ENCODE assay signal across 34 cellular contexts in genomic region chr1:113219828-113220227, GRCh38.
"Had no signal": no experiment of that assay in that cellular context is flagged by ENCODE, and none has a peak within 500 bp of the region (broad histone marks: within the 10 kb centered on the region; RNA-seq: fewer than 3 reads in every experiment).

No MANE protein-coding gene starts in this region.

- DNase-seq: activated B cell treated with CpG ODN at 0.5 μM for 24 hours; activated CD4-positive, alpha-beta T cell treated with anti-CD3 and anti-CD28 coated beads for 48 hours; activated CD4-positive, CD25-positive, alpha-beta regulatory T cell treated with anti-CD3 and anti-CD28 coated beads, Interleukin-2, amount 50 U/mL, for 72 hours; activated effector memory CD4-positive, alpha-beta T cell treated with anti-CD3 and anti-CD28 coated beads, Interleukin-2, amount 50 U/mL, for 16 hours; activated naive CD4-positive, alpha-beta T cell; activated naive CD4-positive, alpha-beta T cell treated with anti-CD3 and anti-CD28 coated beads, Interleukin-2, amount 50 U/mL, for 16 hours; activated naive CD8-positive, alpha-beta T cell treated with anti-CD3 and anti-CD28 coated beads for 36 hours; activated T-cell treated with anti-CD3 and anti-CD28 coated beads, Interleukin-2, amount 50 U/mL, for 1 hour; activated T-cell treated with anti-CD3 and anti-CD28 coated beads, Interleukin-2, amount 50 U/mL, for 72 hours; amniotic stem cell; aorta; caudate nucleus; cerebellar nuclear complex; Kasumi-1; KG1; NCI-H1048; NCI-H1105 treated with DMSO at 0.1 percent for 48 hours; NCI-H1436; NCI-H1694; NCI-H1930; NCI-H2081 treated with DMSO at 0.1 percent for 48 hours; NCI-H226; NCI-H446 treated with DMSO at 0.1 percent for 48 hours; NK-92 treated with Interleukin-12 subunit alpha and Interleukin-12 subunit beta, amount 100 ng/mL, for 24 hours; T1000 had no signal

- H3K27ac ChIP-seq: RWPE1, SK-N-MC had no signal

- H3K27ac Mint-ChIP-seq: activated B cell treated with CpG ODN at 0.5 μM for 24 hours; activated CD8-positive, alpha-beta T cell treated with anti-CD3 and anti-CD28 coated beads for 36 hours; activated naive CD8-positive, alpha-beta T cell treated with anti-CD3 and anti-CD28 coated beads for 36 hours; activated T-cell treated with anti-CD3 and anti-CD28 coated beads, Interleukin-2, amount 50 U/mL, for 72 hours; activated T-helper 17 cell treated with anti-CD3 and anti-CD28 coated beads, Interleukin-2, amount 50 U/mL, for 72 hours had no signal

- H3K9me3 ChIP-seq: MG63 had no signal

- H3K4me3 Mint-ChIP-seq: activated B cell treated with CpG ODN at 0.5 μM for 24 hours; activated CD8-positive, alpha-beta T cell treated with anti-CD3 and anti-CD28 coated beads for 36 hours; activated naive CD8-positive, alpha-beta T cell treated with anti-CD3 and anti-CD28 coated beads for 36 hours; activated T-cell treated with anti-CD3 and anti-CD28 coated beads, Interleukin-2, amount 50 U/mL, for 72 hours; activated T-helper 17 cell treated with anti-CD3 and anti-CD28 coated beads, Interleukin-2, amount 50 U/mL, for 72 hours had no signal

- ATAC-seq: activated CD8-positive, alpha-beta T cell treated with anti-CD3 and anti-CD28 coated beads for 36 hours; activated T-cell treated with anti-CD3 and anti-CD28 coated beads, Interleukin-2, amount 50 U/mL, for 72 hours; activated T-helper 17 cell treated with anti-CD3 and anti-CD28 coated beads, Interleukin-2, amount 50 U/mL, for 72 hours; PC-3; Right ventricle myocardium inferior had no signal

- FAIRE-seq: RCC 7860, TTC549 had no signal

- H3K36me3 Mint-ChIP-seq: activated naive CD8-positive, alpha-beta T cell treated with anti-CD3 and anti-CD28 coated beads for 36 hours had no signal

- H3K27me3 ChIP-seq: MG63 had no signal

- H3K36me3 ChIP-seq: MG63 had no signal

- H3K4me1 Mint-ChIP-seq: activated B cell treated with CpG ODN at 0.5 μM for 24 hours; activated naive CD8-positive, alpha-beta T cell treated with anti-CD3 and anti-CD28 coated beads for 36 hours; activated T-helper 17 cell treated with anti-CD3 and anti-CD28 coated beads, Interleukin-2, amount 50 U/mL, for 72 hours had no signal

- H3K9me3 Mint-ChIP-seq: activated CD8-positive, alpha-beta T cell treated with anti-CD3 and anti-CD28 coated beads for 36 hours had no signal

- H3K4me3 ChIP-seq: MG63, SK-N-MC had no signal

- H3K27me3 Mint-ChIP-seq: activated CD8-positive, alpha-beta T cell treated with anti-CD3 and anti-CD28 coated beads for 36 hours; activated naive CD8-positive, alpha-beta T cell treated with anti-CD3 and anti-CD28 coated beads for 36 hours had no signal
